19 cellular contexts compared by ENCODE assay signal in genomic region chr11:119472856-119473222, GRCh38.
"Had no signal": no experiment of that assay in that cellular context is flagged by ENCODE, and none has a peak within 500 bp of the region (broad histone marks: within the 10 kb centered on the region; RNA-seq: fewer than 3 reads in every experiment).

No MANE protein-coding gene starts in this region.

- H3K9me3 Mint-ChIP-seq: activated naive CD4-positive, alpha-beta T cell treated with anti-CD3 and anti-CD28 coated beads, Interleukin-2, amount 50 U/mL, for 24 hours; activated T-helper 2 cell treated with anti-CD3 and anti-CD28 coated beads, Interferon-gamma antibody, Interleukin-2, Interleukin-4, amounts not matched to agents 10 μg/mL and 5 μg/mL and 100 μg/mL, durations not matched to agents 14 hours and 24 hours and 36 hours had no signal

- H3K4me2 ChIP-seq: neural progenitor cell, SK-N-SH had no signal

- H3K27ac ChIP-seq: colonic mucosa, foreskin keratinocyte, lower lobe of right lung, neural progenitor cell, parathyroid adenoma, transverse colon had no signal

- H3K9me2 ChIP-seq: SK-N-SH had no signal

- H3K27ac Mint-ChIP-seq: activated naive CD4-positive, alpha-beta T cell treated with anti-CD3 and anti-CD28 coated beads, Interleukin-2, amount 50 U/mL, for 24 hours; activated T-helper 2 cell treated with anti-CD3 and anti-CD28 coated beads, Interferon-gamma antibody, Interleukin-2, Interleukin-4, amounts not matched to agents 10 μg/mL and 5 μg/mL and 100 μg/mL, durations not matched to agents 14 hours and 24 hours and 36 hours; neural progenitor cell had no signal

- H3K4me3 Mint-ChIP-seq: activated naive CD4-positive, alpha-beta T cell treated with anti-CD3 and anti-CD28 coated beads, Interleukin-2, amount 50 U/mL, for 24 hours; neural progenitor cell had no signal

- FAIRE-seq: endothelial cell of umbilical vein had no signal

- H3K4me1 Mint-ChIP-seq: activated naive CD4-positive, alpha-beta T cell treated with anti-CD3 and anti-CD28 coated beads, Interleukin-2, amount 50 U/mL, for 24 hours had no signal

- H3K9me3 ChIP-seq: colonic mucosa, lower lobe of right lung, SK-N-SH, transverse colon had no signal

- H3K9ac ChIP-seq: neural progenitor cell, parathyroid adenoma, SK-N-SH had no signal

- H3K4me1 ChIP-seq: colonic mucosa, foreskin keratinocyte, lower lobe of right lung, parathyroid adenoma had no signal

- H3K36me3 Mint-ChIP-seq: activated naive CD4-positive, alpha-beta T cell treated with anti-CD3 and anti-CD28 coated beads, Interleukin-2, amount 50 U/mL, for 24 hours; neural progenitor cell had no signal

- ATAC-seq: foreskin keratinocyte, lower lobe of right lung had no signal

- H3K27me3 ChIP-seq: colonic mucosa had no signal

- H3K36me3 ChIP-seq: colonic mucosa, lower lobe of right lung, neural progenitor cell, transverse colon had no signal

- H3K79me2 ChIP-seq: parathyroid adenoma had no signal

- H3K4me3 ChIP-seq: colonic mucosa, lower lobe of right lung, neural progenitor cell, transverse colon had no signal

- H2AFZ ChIP-seq: neural progenitor cell, parathyroid adenoma had no signal

- DNase-seq: activated CD4-positive, alpha-beta T cell treated with anti-CD3 and anti-CD28 coated beads, Interleukin-2, amount 50 U/mL, for 4 hours; activated CD4-positive, CD25-positive, alpha-beta regulatory T cell treated with anti-CD3 and anti-CD28 coated beads, Interleukin-2, amount 50 U/mL, for 72 hours; activated T-cell treated with anti-CD3 and anti-CD28 coated beads, Interleukin-2, amount 50 U/mL, for 1 hour; colonic mucosa; foreskin keratinocyte; lower lobe of right lung; midbrain; SK-N-SH; stimulated activated CD4-positive, alpha-beta T cell treated with anti-CD3 and anti-CD28 coated beads, Interleukin-15, amount 100 ng/mL, for 24 hours; stimulated activated CD4-positive, alpha-beta T cell treated with anti-CD3 and anti-CD28 coated beads, Interleukin-4, amount 100 ng/mL, for 1 hour; stimulated activated naive CD4-positive, alpha-beta T cell; T-helper 1 cell; T1000; transverse colon had no signal
